Comparison of ENCODE assay signal across 8 cellular contexts in genomic region chr16:3046506-3047386, GRCh38.
A peak's percentile ranks its signal among the peaks of the same experiment; 100 is the strongest.
DNase-seq lines count a peak whose midpoint lies in the region; ATAC-seq and TF ChIP-seq lines count a peak whose summit lies in the region.

Gene MMP25, plus strand, starts transcription at chr16:3046561. Its CDS starts 357 bp downstream, at chr16:3046918.

- no peak within 1 kb of the TSS for H2AFZ ChIP-seq in KMS-11 (ENCODE audit: low read depth)

- no peaks in the 10 kb centered on the region for H3K79me2 ChIP-seq in KMS-11 (ENCODE audit: insufficient read depth, low read depth)

- H4K20me1 ChIP-seq in KMS-11 (ENCODE audit: insufficient read depth), result no peaks in the 10 kb centered on the region

- no peaks in the 10 kb centered on the region for H3K9me3 ChIP-seq in mucosa of rectum (ENCODE audit: control insufficient read depth in 2 of 2, low read length in 2 of 2)

- CTCF ChIA-PET in AG04449 (lab: Yijun Ruan, JAX), result interaction anchor here (2.9 to 9.7 kb wide), 4 partner anchors 12 to 18 kb away, joined by 13 to 146 read pairs (median 50); no protein-coding TSS in a partner anchor

- H3K9ac ChIP-seq in KMS-11, result no peak within 1 kb of the TSS
- H3K9ac ChIP-seq in mucosa of rectum (ENCODE audit: low read depth in 1 of 2, low read length in 2 of 2), result peak within 1 kb of the TSS in 1 of 2 donors; percentile 43

- H3K27me3 ChIP-seq in KMS-11 (ENCODE audit: insufficient read depth, low read depth) (peaks cover 66% of the 10 kb centered on the region), mucosa of rectum (ENCODE audit: control insufficient read depth in 2 of 2, insufficient read depth in 2 of 2, low read length in 2 of 2) (peaks cover 25 to 50% of the 10 kb centered on the region in 2 donors)

- peak within 1 kb of the TSS; percentile 43 for H3K4me3 ChIP-seq in AG04449 (ENCODE audit: low read depth, low read length)
- no peak within 1 kb of the TSS for H3K4me3 ChIP-seq in KMS-11 (IDR thresholded peaks at IDR 0.05; ENCODE audit: insufficient read depth, low read depth, low read length)
- H3K4me3 ChIP-seq in choroid plexus epithelial cell (ENCODE audit: low read depth, low read length), result peak within 1 kb of the TSS; percentile 47
- H3K4me3 ChIP-seq in mucosa of rectum (ENCODE audit: low read length in 2 of 2), result peak within 1 kb of the TSS; percentile 27 to 62

- H3K4me2 ChIP-seq in KMS-11, result peak within 1 kb of the TSS; percentile 33; the same call in 1 of the 2 replicates

- POLR2A ChIA-PET in AG04449 (lab: Yijun Ruan, JAX), result interaction anchor here (1.0 to 1.4 kb wide), 3 partner anchors 19 to 24 kb away, joined by 3 read pairs; no protein-coding TSS in a partner anchor

- no peaks in the 10 kb centered on the region for H3K36me3 ChIP-seq in KMS-11 (ENCODE audit: insufficient read depth)
- no peaks in the 10 kb centered on the region for H3K36me3 ChIP-seq in mucosa of rectum (ENCODE audit: control insufficient read depth in 2 of 2, insufficient read depth in 2 of 2, low read length in 2 of 2)

- H3K27ac ChIP-seq in KMS-11 (no peak within 1 kb of the TSS), mucosa of rectum (ENCODE audit: low read depth in 2 of 2, low read length in 2 of 2) (peak within 1 kb of the TSS in 1 of 2 donors; percentile 32)

- TF ChIP-seq CTCF in AG04449 (IDR thresholded peaks at IDR 0.05; ENCODE audit: insufficient read depth, low read length, missing control alignments), result no peak
- no peak for TF ChIP-seq CTCF in KMS-11 (conservative IDR thresholded peaks at IDR 0.05; ENCODE audit: low read depth, low read length)
- TF ChIP-seq CTCF in choroid plexus epithelial cell (conservative IDR thresholded peaks at IDR 0.05; ENCODE audit: low read depth, low read length), result no peak

- H3K4me1 ChIP-seq in KMS-11 (ENCODE audit: low read depth, poor library complexity, severe bottlenecking), result no peaks in the 10 kb centered on the region
- peaks cover 0 to 6% of the 10 kb centered on the region in 2 donors for H3K4me1 ChIP-seq in mucosa of rectum (ENCODE audit: control insufficient read depth in 2 of 2, insufficient read depth in 2 of 2, low read length in 2 of 2)

- ATAC-seq in GM18858 (IDR thresholded peaks at IDR 0.05; ENCODE audit: unreplicated experiment), result no peak

- DNase-seq in AG04449 (ENCODE audit: low read depth, low spot score) (no peak), choroid plexus epithelial cell (ENCODE audit: low read depth) (no peak), SKM-1 treated with dmso at 0.1 percent for 144 hours (lab: John Stamatoyannopoulos, UW; ENCODE audit: unreplicated experiment) (no peak), amniotic stem cell (lab: John Stamatoyannopoulos, UW) (no peak), T1000 (lab: John Stamatoyannopoulos, UW) (no peak)
